In genomic region chrX:46665232-46666162, GRCh38 we compare ENCODE assay signal across 12 cellular contexts.
DNase-seq lines count a peak whose midpoint lies in the region; ATAC-seq, FAIRE-seq and TF ChIP-seq lines count a peak whose summit lies in the region.
"Had no signal": no experiment of that assay in that cellular context is flagged by ENCODE, and none has a peak within 500 bp of the region (broad histone marks: within the 10 kb centered on the region; RNA-seq: fewer than 3 reads in every experiment).

No MANE protein-coding gene starts in this region.

- H3K9me3 ChIP-seq in A673 (ENCODE audit: low read depth, low read length, poor library complexity, severe bottlenecking) (no peaks in the 10 kb centered on the region), PC-3 (ENCODE audit: low read length) (no peaks in the 10 kb centered on the region), aorta (ENCODE audit: control insufficient read depth, low read length) (no peaks in the 10 kb centered on the region)
- H3K9me3 ChIP-seq: psoas muscle had no signal

- H3K36me3 ChIP-seq in A673 (ENCODE audit: insufficient read depth, low read length, poor library complexity, severe bottlenecking) (no peaks in the 10 kb centered on the region), PC-3 (ENCODE audit: low read depth, low read length) (peaks cover 7% of the 10 kb centered on the region; the same call in 1 of the 2 replicates), bronchial epithelial cell (ENCODE audit: control insufficient read depth, insufficient read depth, low read length) (no peaks in the 10 kb centered on the region), aorta (ENCODE audit: control insufficient read depth in 1 of 2, insufficient read depth in 2 of 2, low read length in 1 of 2) (no peaks in the 10 kb centered on the region)

- ATAC-seq in PC-3 (peak; percentile 76), GM18867 (IDR thresholded peaks at IDR 0.05; ENCODE audit: unreplicated experiment) (no peak), aorta (ENCODE audit: low FRiP score) (no peak)
- ATAC-seq: psoas muscle; stimulated activated memory B cell treated with anti-CD40 and anti-IgM and Interleukin-4, amounts not matched to agents 10 μg/mL and 1 μg/mL and 100 μg/mL, for 72 hours had no signal

- H3K27ac ChIP-seq in A673 (ENCODE audit: low read depth, low read length, poor library complexity, severe bottlenecking) = no peak overlapping the region
- peak overlapping the region; percentile 82 for H3K27ac ChIP-seq in PC-3 (ENCODE audit: low read length)
- no peak overlapping the region for H3K27ac ChIP-seq in aorta (ENCODE audit: low read depth in 1 of 2, low read length in 2 of 2)
- H3K27ac ChIP-seq: psoas muscle had no signal

- FAIRE-seq in bronchial epithelial cell (lab: Jason Lieb, UNC) = no peak

- H2AFZ ChIP-seq in PC-3 (ENCODE audit: low read length) = no peak overlapping the region; the same call in 1 of the 2 replicates

- H4K20me1 ChIP-seq in PC-3 (ENCODE audit: low read length) = no peaks in the 10 kb centered on the region

- peak; percentile 49 for DNase-seq in A673 (ENCODE audit: low spot score)
- peak; percentile 47 for DNase-seq in DMS79 treated with DMSO at 0.1 percent for 48 hours (lab: John Stamatoyannopoulos, UW)
- peak; percentile 70 for DNase-seq in PC-3
- DNase-seq in bronchial epithelial cell (ENCODE audit: low read depth) = peak; percentile 85
- no peak for DNase-seq in midbrain (lab: John Stamatoyannopoulos, UW)
- no peak for DNase-seq in aorta
- DNase-seq: activated CD4-positive, alpha-beta T cell treated with anti-CD3 and anti-CD28 coated beads for 1 hour; CD4-positive, alpha-beta T cell; cerebellar nuclear complex; psoas muscle had no signal

- peak overlapping the region; percentile 54; the same call in 1 of the 2 replicates for H3K4me2 ChIP-seq in PC-3 (ENCODE audit: low read length)

- H3K9ac ChIP-seq in PC-3 (ENCODE audit: low read length) = peak overlapping the region; percentile 31; the same call in 1 of the 2 replicates

- H3K27me3 ChIP-seq in A673 (replicated peaks; ENCODE audit: insufficient read depth, low read depth, low read length, poor library complexity) (no peaks in the 10 kb centered on the region), PC-3 (ENCODE audit: low read length) (no peaks in the 10 kb centered on the region), bronchial epithelial cell (ENCODE audit: control insufficient read depth, insufficient read depth, low read length) (no peaks in the 10 kb centered on the region), aorta (ENCODE audit: control insufficient read depth in 1 of 2, insufficient read depth in 2 of 2, low read length in 1 of 2) (no peaks in the 10 kb centered on the region)

- CTCF ChIA-PET in A673 (lab: Charles Lee) = no interaction called here
- CTCF ChIA-PET in PC-3 (lab: Charles Lee) = no interaction called here

- BruUV-seq in A673 (replicated peaks; lab: Mats Ljungman, UMichigan) (no TSS peak), PC-3 (replicated peaks; lab: Mats Ljungman, UMichigan) (no TSS peak)

- 71 to 87% methylated on average over 3 of the region's 3 CpGs for WGBS in aorta, 2 donors

- intact Hi-C loops in A673 (cut with micrococcal nuclease; ENCODE audit: unreplicated experiment) = no loop called here
- intact Hi-C loops in PC-3 (cut with micrococcal nuclease) = no loop called here
- intact Hi-C loops in aorta (cut with DNase I) = no loop called here

- 0 out of 2 replicates have a peak, but pooled peaks cover 10% of the 10 kb centered on the region for H3K79me2 ChIP-seq in PC-3 (ENCODE audit: low read length)

- H3K9me2 ChIP-seq in PC-3 (replicated peaks; ENCODE audit: low read length) = no peaks in the 10 kb centered on the region

- H3K4me3 ChIP-seq in A673 (ENCODE audit: low read depth, low read length, poor library complexity, severe bottlenecking) (no peak overlapping the region), PC-3 (ENCODE audit: low read length) (no peak overlapping the region), bronchial epithelial cell (ENCODE audit: low read depth, low read length) (no peak overlapping the region), aorta (ENCODE audit: low read length in 2 of 2) (no peak overlapping the region)
- H3K4me3 ChIP-seq: psoas muscle had no signal

- POLR2A ChIA-PET in A673 (lab: Charles Lee; ENCODE audit: low non-redundant PET) = no interaction called here
- POLR2A ChIA-PET in PC-3 (lab: Charles Lee; ENCODE audit: unreplicated experiment) = no interaction called here

- TF ChIP-seq CTCF in A673 (conservative IDR thresholded peaks at IDR 0.05; ENCODE audit: low read depth, low read length) (no peak), PC-3 (conservative IDR thresholded peaks at IDR 0.05; ENCODE audit: low read depth, low read length) (no peak), bronchial epithelial cell (IDR thresholded peaks at IDR 0.05; ENCODE audit: insufficient read depth, low read length, severe bottlenecking) (no peak)

- H3K4me1 ChIP-seq in A673 (ENCODE audit: insufficient read depth, low read length, poor library complexity, severe bottlenecking) (no peaks in the 10 kb centered on the region), PC-3 (ENCODE audit: insufficient read depth, low read length) (peaks cover 29% of the 10 kb centered on the region), aorta (ENCODE audit: control insufficient read depth in 1 of 2, insufficient read depth in 2 of 2, low read length in 2 of 2) (no peaks in the 10 kb centered on the region)
- H3K4me1 ChIP-seq: psoas muscle had no signal

- no peaks in the 10 kb centered on the region for H3F3A ChIP-seq in PC-3 (ENCODE audit: low read length, unreplicated experiment)

Comparison
In these comparisons a context has a peak if more than half of its experiments do, and no peak if none do; other contexts are left out.
1. DNase-seq: peak in A673 (single experiment), DMS79 treated with DMSO at 0.1 percent for 48 hours (single experiment), PC-3 (single experiment) and bronchial epithelial cell (single experiment); none in midbrain (single experiment) and aorta (0 of 2).